ENCODE assay signal across 8 cellular contexts in the genomic region with DNA sequence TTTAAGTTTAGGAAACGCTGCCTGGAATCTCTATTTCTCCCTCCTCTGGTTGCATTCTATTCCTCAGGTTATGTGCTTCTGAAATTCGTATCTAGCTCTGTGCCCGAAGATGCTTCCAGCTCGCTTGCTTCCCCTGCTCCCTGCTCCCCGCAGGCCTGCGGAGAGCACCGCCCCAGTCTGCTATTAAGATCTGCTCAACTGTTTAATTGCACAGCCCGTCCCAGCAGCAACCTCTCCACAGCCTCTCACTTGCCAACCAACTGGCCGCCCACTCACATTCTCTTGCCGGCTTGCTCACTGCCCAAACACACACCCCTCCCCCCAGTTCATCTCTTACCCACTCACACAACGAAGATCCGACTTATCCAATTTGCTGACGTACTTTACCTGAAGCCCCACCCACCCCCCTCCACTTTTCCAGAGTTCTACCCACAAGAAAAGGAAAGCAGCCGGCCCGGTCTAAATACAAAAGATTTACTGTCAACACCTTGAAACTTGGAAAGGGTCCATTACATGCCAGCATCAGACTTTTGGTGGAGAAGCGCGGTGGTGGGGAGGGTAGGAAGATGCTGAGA.
DNase-seq lines count a peak whose midpoint lies in the region; ATAC-seq and TF ChIP-seq lines count a peak whose summit lies in the region.

No MANE protein-coding gene starts in this region.

- peaks cover 77 to 99% (median 92%) of the 10 kb centered on the region in 10 experiments for H3K4me1 ChIP-seq in BLaER1 treated with 17β-estradiol and CSF1 and Interleukin-3, amounts not matched to agents 10 nM and 100 nM
- H3K4me1 ChIP-seq in lung (ENCODE audit: control insufficient read depth in 2 of 2, insufficient read depth in 2 of 2, low read length in 2 of 2) (peaks cover 24 to 26% of the 10 kb centered on the region in 2 donors), transverse colon (peaks cover 57 to 100% (median 94%) of the 10 kb centered on the region in 4 donors)

- peak; percentile 86 for DNase-seq in NCI-H460 (ENCODE audit: extremely low read depth, low read depth)
- DNase-seq in central memory CD8-positive, alpha-beta T cell (ENCODE audit: low spot score in 2 of 2): no peak
- peak; percentile 91 for DNase-seq in lung (ENCODE audit: low spot score)
- DNase-seq in transverse colon: peak; percentile 71
- DNase-seq in NCI-H146 (lab: John Stamatoyannopoulos, UW): no peak
- DNase-seq in superior temporal gyrus (ENCODE audit: extremely low spot score): no peak

- WGBS in lung, 2 donors: 47 to 72% methylated on average over 17 of the region's 17 CpGs
- WGBS in transverse colon (ENCODE audit: low coverage in 1 of 2), 2 donors: 14 to 22% methylated on average over 13 to 17 of the region's 17 CpGs

- TF ChIP-seq CTCF in lung (IDR thresholded peaks at IDR 0.05; ENCODE audit: control extremely low read depth, extremely low read depth): no peak
- TF ChIP-seq CTCF in transverse colon (IDR thresholded peaks at IDR 0.05): no peak

- TF ChIP-seq EP300 in transverse colon (IDR thresholded peaks at IDR 0.05; ENCODE audit: low read depth): no peak

- no peak overlapping the region for H3K4me3 ChIP-seq in BLaER1 treated with 17β-estradiol and CSF1 and Interleukin-3, amounts not matched to agents 10 nM and 100 nM
- no peak overlapping the region for H3K4me3 ChIP-seq in lung
- H3K4me3 ChIP-seq in transverse colon: peak overlapping the region in 1 of 4 donors; percentile 1

- H3K27ac Mint-ChIP-seq in central memory CD8-positive, alpha-beta T cell (ENCODE audit: low read depth): peak overlapping the region; percentile 81

- H3K9me3 ChIP-seq in BLaER1 treated with 17β-estradiol and CSF1 and Interleukin-3, amounts not matched to agents 10 nM and 100 nM (replicated peaks in 1 of 11): no peaks in the 10 kb centered on the region
- H3K9me3 ChIP-seq in lung (ENCODE audit: control insufficient read depth in 2 of 2, insufficient read depth in 1 of 2, low read length in 1 of 2) (no peaks in the 10 kb centered on the region), transverse colon (no peaks in the 10 kb centered on the region)

- H3K27me3 Mint-ChIP-seq in central memory CD8-positive, alpha-beta T cell: no peaks in the 10 kb centered on the region

- peak overlapping the region; percentile 5 for H3K4me3 Mint-ChIP-seq in central memory CD8-positive, alpha-beta T cell

- H3K36me3 ChIP-seq in BLaER1 treated with 17β-estradiol and CSF1 and Interleukin-3, amounts not matched to agents 10 nM and 100 nM: peaks cover 37 to 98% (median 90%) of the 10 kb centered on the region in 11 experiments; a peak in 21 of 22 replicates
- H3K36me3 ChIP-seq in lung (ENCODE audit: control insufficient read depth in 2 of 2, insufficient read depth in 2 of 2, low read length in 2 of 2) (peaks cover 0 to 31% of the 10 kb centered on the region in 2 donors), transverse colon (no peaks in the 10 kb centered on the region)

- peaks cover 77% of the 10 kb centered on the region for H3K4me1 Mint-ChIP-seq in central memory CD8-positive, alpha-beta T cell

- H3K36me3 Mint-ChIP-seq in central memory CD8-positive, alpha-beta T cell (ENCODE audit: insufficient read depth): peaks cover 70% of the 10 kb centered on the region

- no peaks in the 10 kb centered on the region for H3K9me3 Mint-ChIP-seq in central memory CD8-positive, alpha-beta T cell

- H3K27ac ChIP-seq in BLaER1 treated with 17β-estradiol and CSF1 and Interleukin-3, amounts not matched to agents 10 nM and 100 nM: no peak overlapping the region
- H3K27ac ChIP-seq in lung (ENCODE audit: low read depth in 1 of 2, low read length in 1 of 2) (peak overlapping the region; percentile 71 to 78), transverse colon (peak overlapping the region; percentile 84 to 94 (median 88))

- peak overlapping the region; percentile 51 to 77 (median 71); a peak in 20 of 22 replicates for H3K4me2 ChIP-seq in BLaER1 treated with 17β-estradiol and CSF1 and Interleukin-3, amounts not matched to agents 10 nM and 100 nM

- ATAC-seq in central memory CD8-positive, alpha-beta T cell (replicated peaks; ENCODE audit: extremely low read depth, poor library complexity, severe bottlenecking): no peak
- ATAC-seq in lung (ENCODE audit: insufficient read depth, low FRiP score) (peak; percentile 49), HG03135 (IDR thresholded peaks at IDR 0.05; ENCODE audit: unreplicated experiment) (no peak)

- intact Hi-C loops in transverse colon (cut with DNase I; ENCODE audit: low total_unique reads): no loop called here

- H3K9ac ChIP-seq in BLaER1 treated with 17β-estradiol and CSF1 and Interleukin-3, amounts not matched to agents 10 nM and 100 nM: peak overlapping the region in 1 of 11 experiments; percentile 19; a peak in 1 of 22 replicates

- TF ChIP-seq POLR2A in transverse colon (IDR thresholded peaks at IDR 0.05): peak; percentile 26

- in situ Hi-C loops in transverse colon (cut with MboI; ENCODE audit: low pct_ligation_motif_present in 1 of 4, low pct_unique_long_range_greater_than_20kb in 1 of 4, low sequenced_read_pairs in 3 of 4): loop anchor here in 2 of 4 donors (10.0 kb wide), 2 partner anchors 94 to 104 kb away; no protein-coding TSS in a partner anchor

- peaks cover 90 to 100% (median 100%) of the 10 kb centered on the region in 11 experiments for H4K20me1 ChIP-seq in BLaER1 treated with 17β-estradiol and CSF1 and Interleukin-3, amounts not matched to agents 10 nM and 100 nM

- H3K27me3 ChIP-seq in BLaER1 treated with 17β-estradiol and CSF1 and Interleukin-3, amounts not matched to agents 10 nM and 100 nM: no peaks in the 10 kb centered on the region
- no peaks in the 10 kb centered on the region for H3K27me3 ChIP-seq in lung (ENCODE audit: control insufficient read depth, insufficient read depth)
- no peaks in the 10 kb centered on the region for H3K27me3 ChIP-seq in transverse colon

Comparison
In these comparisons a context has a peak if more than half of its experiments do, and no peak if none do; other contexts are left out.
1. H3K27ac ChIP-seq: peak in lung (2 of 2) and transverse colon (4 of 4); none in BLaER1 treated with 17β-estradiol and CSF1 and Interleukin-3, amounts not matched to agents 10 nM and 100 nM (0 of 11).
2. DNase-seq: peak in NCI-H460 (single experiment), lung (single experiment) and transverse colon (single experiment); none in central memory CD8-positive, alpha-beta T cell (0 of 2), NCI-H146 (single experiment) and superior temporal gyrus (single experiment).